Comparison of ENCODE assay signal across 14 cellular contexts in genomic region chr2:236702693-236703092, GRCh38.
"Had no signal": no experiment of that assay in that cellular context is flagged by ENCODE, and none has a peak within 500 bp of the region (broad histone marks: within the 10 kb centered on the region; RNA-seq: fewer than 3 reads in every experiment).

No MANE protein-coding gene starts in this region.

- ATAC-seq: activated CD8-positive, alpha-beta T cell treated with anti-CD3 and anti-CD28 coated beads, Interleukin-2, amount 10 ng/mL, durations not matched to agents 7 days and 5 days; foreskin keratinocyte; heart left ventricle; stimulated activated naive CD8-positive, alpha-beta T cell treated with anti-CD3 and anti-CD28 coated beads, Interleukin-15, amount 100 ng/mL, for 72 hours had no signal

- H3K27ac Mint-ChIP-seq: activated CD8-positive, alpha-beta T cell treated with anti-CD3 and anti-CD28 coated beads, Interleukin-2, amount 10 ng/mL, durations not matched to agents 7 days and 5 days; activated naive CD8-positive, alpha-beta T cell treated with anti-CD3 and anti-CD28 coated beads, Interleukin-2, amount 10 ng/mL, durations not matched to agents 7 days and 5 days; stimulated activated naive CD8-positive, alpha-beta T cell treated with anti-CD3 and anti-CD28 coated beads, Interleukin-15, amount 100 ng/mL, for 72 hours had no signal

- H3K27ac ChIP-seq: foreskin keratinocyte, heart left ventricle, thoracic aorta, uterus, VCaP had no signal

- H3K9me3 Mint-ChIP-seq: stimulated activated naive CD8-positive, alpha-beta T cell treated with anti-CD3 and anti-CD28 coated beads, Interleukin-15, amount 100 ng/mL, for 72 hours had no signal

- H3K36me3 Mint-ChIP-seq: activated naive CD8-positive, alpha-beta T cell treated with anti-CD3 and anti-CD28 coated beads, Interleukin-2, amount 10 ng/mL, durations not matched to agents 7 days and 5 days had no signal

- DNase-seq: activated CD4-positive, alpha-beta T cell treated with anti-CD3 and anti-CD28 coated beads for 4 hours; activated CD8-positive, alpha-beta memory T cell treated with anti-CD3 and anti-CD28 coated beads, Interleukin-2, amount 50 U/mL, for 48 hours; activated CD8-positive, alpha-beta T cell treated with anti-CD3 and anti-CD28 coated beads, Interleukin-2, amount 10 ng/mL, durations not matched to agents 7 days and 5 days; activated naive CD8-positive, alpha-beta T cell treated with anti-CD3 and anti-CD28 coated beads, Interleukin-2, amount 10 ng/mL, durations not matched to agents 7 days and 5 days; aorta; foreskin keratinocyte; heart left ventricle; mesendoderm; posterior cingulate gyrus; stimulated activated CD4-positive, alpha-beta T cell treated with anti-CD3 and anti-CD28 coated beads, Interleukin-4, amount 100 ng/mL, for 4 hours; stimulated activated naive CD8-positive, alpha-beta T cell treated with anti-CD3 and anti-CD28 coated beads, Interleukin-15, amount 100 ng/mL, for 72 hours; uterus had no signal

- H3K9me3 ChIP-seq: heart left ventricle, thoracic aorta, uterus had no signal

- H3K27me3 ChIP-seq: foreskin keratinocyte, heart left ventricle, uterus had no signal

- H3K4me1 Mint-ChIP-seq: activated naive CD8-positive, alpha-beta T cell treated with anti-CD3 and anti-CD28 coated beads, Interleukin-2, amount 10 ng/mL, durations not matched to agents 7 days and 5 days; stimulated activated naive CD8-positive, alpha-beta T cell treated with anti-CD3 and anti-CD28 coated beads, Interleukin-15, amount 100 ng/mL, for 72 hours had no signal

- H3K36me3 ChIP-seq: heart left ventricle, thoracic aorta, uterus had no signal

- H3K4me1 ChIP-seq: foreskin keratinocyte, uterus had no signal

- H3K27me3 Mint-ChIP-seq: activated naive CD8-positive, alpha-beta T cell treated with anti-CD3 and anti-CD28 coated beads, Interleukin-2, amount 10 ng/mL, durations not matched to agents 7 days and 5 days; stimulated activated naive CD8-positive, alpha-beta T cell treated with anti-CD3 and anti-CD28 coated beads, Interleukin-15, amount 100 ng/mL, for 72 hours had no signal

- H3K4me3 Mint-ChIP-seq: activated CD8-positive, alpha-beta T cell treated with anti-CD3 and anti-CD28 coated beads, Interleukin-2, amount 10 ng/mL, durations not matched to agents 7 days and 5 days; activated naive CD8-positive, alpha-beta T cell treated with anti-CD3 and anti-CD28 coated beads, Interleukin-2, amount 10 ng/mL, durations not matched to agents 7 days and 5 days; stimulated activated naive CD8-positive, alpha-beta T cell treated with anti-CD3 and anti-CD28 coated beads, Interleukin-15, amount 100 ng/mL, for 72 hours had no signal

- H3K4me3 ChIP-seq: heart left ventricle, thoracic aorta, uterus had no signal
